21 cellular contexts compared by ENCODE assay signal in genomic region chr17:40483679-40484078, GRCh38. TPM values are rescaled to one million over a fixed set of nuclear protein-coding genes. Genes with fewer than 3 reads are reported as not detected.
DNase-seq lines count a peak whose midpoint lies in the region; ATAC-seq, FAIRE-seq and TF ChIP-seq lines count a peak whose summit lies in the region.
"Had no signal": no experiment of that assay in that cellular context is flagged by ENCODE, and none has a peak within 500 bp of the region (broad histone marks: within the 10 kb centered on the region; RNA-seq: fewer than 3 reads in every experiment).

No MANE protein-coding gene starts in this region.

- H2AK5ac ChIP-seq in mesendoderm (ENCODE audit: low read length): no peak overlapping the region

- no peak overlapping the region for H3K27ac ChIP-seq in astrocyte (ENCODE audit: low read depth, low read length)
- H3K27ac ChIP-seq in mesendoderm (ENCODE audit: low read depth, low read length): peak overlapping the region; percentile 19
- H3K27ac ChIP-seq: 22Rv1, left lung had no signal

- H3K4ac ChIP-seq in mesendoderm (ENCODE audit: low read depth, low read length): no peak overlapping the region

- peak overlapping the region; percentile 16 for H2BK5ac ChIP-seq in mesendoderm (ENCODE audit: low read length)

- H2AFZ ChIP-seq in astrocyte (ENCODE audit: low read depth, low read length): no peak overlapping the region

- peaks cover 29% of the 10 kb centered on the region for H3K4me1 Mint-ChIP-seq in astrocyte (ENCODE audit: low read depth, unreplicated experiment)

- H3K4me3 ChIP-seq in astrocyte (ENCODE audit: insufficient read depth, low read depth, low read length): no peak overlapping the region
- no peak overlapping the region for H3K4me3 ChIP-seq in mesendoderm (ENCODE audit: low read length)
- H3K4me3 ChIP-seq: left lung, MG63, tibial nerve had no signal

- H3K23ac ChIP-seq in mesendoderm (ENCODE audit: low read length): no peak overlapping the region

- intact Hi-C loops in Right ventricle myocardium superior (cut with DNase I): no loop called here

- no peaks in the 10 kb centered on the region for H3K9me3 ChIP-seq in astrocyte (ENCODE audit: insufficient read depth, low read depth, low read length)
- H3K9me3 ChIP-seq: left lung, MG63, tibial nerve had no signal

- H3K27me3 Mint-ChIP-seq in astrocyte (ENCODE audit: low read depth, unreplicated experiment): peaks cover 2% of the 10 kb centered on the region
- H3K27me3 Mint-ChIP-seq: activated naive CD8-positive, alpha-beta T cell; stimulated activated memory B cell treated with anti-CD40 and anti-IgM and Interleukin-4, amounts not matched to agents 10 μg/mL and 1 μg/mL and 100 μg/mL, for 72 hours had no signal

- no peak for TF ChIP-seq CTCF in astrocyte (IDR thresholded peaks at IDR 0.05; ENCODE audit: insufficient read depth, low read depth, low read length)

- H3K79me2 ChIP-seq in astrocyte (ENCODE audit: insufficient read depth, low read length): no peaks in the 10 kb centered on the region
- H3K79me2 ChIP-seq in mesendoderm (ENCODE audit: control insufficient read depth, insufficient read depth, low read length): no peaks in the 10 kb centered on the region

- no peak overlapping the region for H4K8ac ChIP-seq in mesendoderm (ENCODE audit: low read depth, low read length)

- H4K5ac ChIP-seq in mesendoderm (ENCODE audit: low read length): no peak overlapping the region

- H3K9ac ChIP-seq in astrocyte (ENCODE audit: low read length): no peak overlapping the region
- no peak overlapping the region for H3K9ac ChIP-seq in mesendoderm (ENCODE audit: low read length)

- no CpG with 5 or more reads among the region's 4 CpGs for WGBS in mesendoderm (ENCODE audit: extremely low coverage, insufficient coverage, low lambda C conversion rate)

- peak; percentile 48 for DNase-seq in NCI-H82 (lab: John Stamatoyannopoulos, UW)
- DNase-seq in NCI-H82 treated with DMSO at 0.1 percent for 48 hours (lab: John Stamatoyannopoulos, UW; ENCODE audit: unreplicated experiment): no peak
- DNase-seq in HT-29 (ENCODE audit: low spot score): peak; percentile 29
- DNase-seq in astrocyte (ENCODE audit: low read depth): no peak
- DNase-seq in mesendoderm: peak; percentile 96
- DNase-seq in putamen (ENCODE audit: low spot score): no peak
- no peak for DNase-seq in Right ventricle myocardium superior
- no peak for DNase-seq in superior temporal gyrus (ENCODE audit: extremely low spot score)
- DNase-seq: activated CD8-positive, alpha-beta memory T cell treated with anti-CD3 and anti-CD28 coated beads, Interleukin-2, amount 50 U/mL, for 4 hours; C1 segment of cervical spinal cord; effector CD8-positive, alpha-beta T cell; left lung; MG63; NCI-H1694 treated with DMSO at 0.1 percent for 48 hours; NCI-H446 had no signal

- no peaks in the 10 kb centered on the region for H3K79me1 ChIP-seq in mesendoderm (ENCODE audit: low read length)

- no peak for FAIRE-seq in astrocyte (lab: Jason Lieb, UNC)

- H3K36me3 Mint-ChIP-seq in astrocyte (ENCODE audit: low read depth, unreplicated experiment): no peaks in the 10 kb centered on the region
- H3K36me3 Mint-ChIP-seq: activated naive CD8-positive, alpha-beta T cell; stimulated activated memory B cell treated with anti-CD40 and anti-IgM and Interleukin-4, amounts not matched to agents 10 μg/mL and 1 μg/mL and 100 μg/mL, for 72 hours had no signal

- H3K4me1 ChIP-seq in astrocyte (ENCODE audit: insufficient read depth, low read length): peaks cover 32% of the 10 kb centered on the region
- peaks cover 28% of the 10 kb centered on the region for H3K4me1 ChIP-seq in mesendoderm (ENCODE audit: control insufficient read depth, low read depth, low read length)

- H3K27ac Mint-ChIP-seq in astrocyte (ENCODE audit: unreplicated experiment): peak overlapping the region; percentile 31

- H3K4me2 ChIP-seq in astrocyte (ENCODE audit: low read length): no peak overlapping the region
- no peak overlapping the region for H3K4me2 ChIP-seq in mesendoderm (ENCODE audit: low read length)

- ATAC-seq in Right ventricle myocardium superior (ENCODE audit: poor library complexity): no peak
- ATAC-seq: left lung; stimulated activated memory B cell treated with anti-CD40 and anti-IgM and Interleukin-4, amounts not matched to agents 10 μg/mL and 1 μg/mL and 100 μg/mL, for 72 hours had no signal

- H3K4me3 Mint-ChIP-seq in astrocyte (ENCODE audit: unreplicated experiment): no peak overlapping the region
- H3K4me3 Mint-ChIP-seq: activated naive CD8-positive, alpha-beta T cell; stimulated activated memory B cell treated with anti-CD40 and anti-IgM and Interleukin-4, amounts not matched to agents 10 μg/mL and 1 μg/mL and 100 μg/mL, for 72 hours had no signal

- no peak overlapping the region for H2BK120ac ChIP-seq in mesendoderm (ENCODE audit: low read depth, low read length)

- H3K56ac ChIP-seq in mesendoderm (ENCODE audit: low read length): peak overlapping the region; percentile 45

- H4K20me1 ChIP-seq in astrocyte (ENCODE audit: insufficient read depth, low read length): no peaks in the 10 kb centered on the region

- peak overlapping the region; percentile 22 for H3K18ac ChIP-seq in mesendoderm (ENCODE audit: low read length)

- H3K36me3 ChIP-seq in astrocyte (ENCODE audit: insufficient read depth, low read length) (no peaks in the 10 kb centered on the region), mesendoderm (ENCODE audit: control insufficient read depth, insufficient read depth, low read length) (no peaks in the 10 kb centered on the region)
- H3K36me3 ChIP-seq: left lung, MG63, tibial nerve had no signal

- no peaks in the 10 kb centered on the region for H3K9me3 Mint-ChIP-seq in astrocyte (ENCODE audit: unreplicated experiment)
- H3K9me3 Mint-ChIP-seq: stimulated activated memory B cell treated with anti-CD40 and anti-IgM and Interleukin-4, amounts not matched to agents 10 μg/mL and 1 μg/mL and 100 μg/mL, for 72 hours had no signal

- H3K27me3 ChIP-seq in astrocyte (ENCODE audit: insufficient read depth, low read length) (no peaks in the 10 kb centered on the region), mesendoderm (ENCODE audit: insufficient read depth, low read length, poor library complexity) (no peaks in the 10 kb centered on the region)
- H3K27me3 ChIP-seq: left lung, MG63, tibial nerve had no signal

- no peak overlapping the region for H2BK15ac ChIP-seq in mesendoderm (replicated peaks; ENCODE audit: low read depth)

RNA-seq across cellular contexts. Expression of gene TNS4, which starts 17.7 kb away (rescaled TPM):
- total RNA-seq in HT-29 (2014; rRNA removed; shearing (Covaris generic)): 148 and 187 TPM in 2 replicates
- total RNA-seq in astrocyte: not detected in 2 replicates
- polyA plus RNA-seq in mesendoderm (2013, experiment 1 of 2): 5.7 TPM
- 4.9 TPM for polyA plus RNA-seq in mesendoderm (2013, experiment 2 of 2)
- not detected for total RNA-seq in Right ventricle myocardium superior
- total RNA-seq: cardiac septum, SK-MEL-5 had no signal

RNA-seq across cellular contexts. Expression of gene IGFBP4, which starts 40.4 kb away (rescaled TPM):
- 62.5 and 69.6 TPM in 2 replicates for total RNA-seq in HT-29 (2014; rRNA removed; shearing (Covaris generic))
- total RNA-seq in astrocyte (134 and 142 TPM in 2 replicates), Right ventricle myocardium superior (157 TPM)
- 39.6 TPM for polyA plus RNA-seq in mesendoderm (2013, experiment 1 of 2)
- 39.0 TPM for polyA plus RNA-seq in mesendoderm (2013, experiment 2 of 2)

Comparison
In these comparisons a context has a peak if more than half of its experiments do, and no peak if none do; other contexts are left out.
1. DNase-seq: peak in NCI-H82 (single experiment), HT-29 (single experiment) and mesendoderm (single experiment); none in NCI-H82 treated with DMSO at 0.1 percent for 48 hours (single experiment), astrocyte (single experiment), putamen (single experiment), Right ventricle myocardium superior (single experiment) and superior temporal gyrus (single experiment).
2. RNA of gene TNS4, which starts 17.7 kb away (total RNA-seq): 148 to 187 TPM in HT-29; not detected in Right ventricle myocardium superior (single experiment) and not detected in astrocyte; every median in the first group is over 100 times any median in the second.